8 cellular contexts compared by ENCODE assay signal in the genomic region with DNA sequence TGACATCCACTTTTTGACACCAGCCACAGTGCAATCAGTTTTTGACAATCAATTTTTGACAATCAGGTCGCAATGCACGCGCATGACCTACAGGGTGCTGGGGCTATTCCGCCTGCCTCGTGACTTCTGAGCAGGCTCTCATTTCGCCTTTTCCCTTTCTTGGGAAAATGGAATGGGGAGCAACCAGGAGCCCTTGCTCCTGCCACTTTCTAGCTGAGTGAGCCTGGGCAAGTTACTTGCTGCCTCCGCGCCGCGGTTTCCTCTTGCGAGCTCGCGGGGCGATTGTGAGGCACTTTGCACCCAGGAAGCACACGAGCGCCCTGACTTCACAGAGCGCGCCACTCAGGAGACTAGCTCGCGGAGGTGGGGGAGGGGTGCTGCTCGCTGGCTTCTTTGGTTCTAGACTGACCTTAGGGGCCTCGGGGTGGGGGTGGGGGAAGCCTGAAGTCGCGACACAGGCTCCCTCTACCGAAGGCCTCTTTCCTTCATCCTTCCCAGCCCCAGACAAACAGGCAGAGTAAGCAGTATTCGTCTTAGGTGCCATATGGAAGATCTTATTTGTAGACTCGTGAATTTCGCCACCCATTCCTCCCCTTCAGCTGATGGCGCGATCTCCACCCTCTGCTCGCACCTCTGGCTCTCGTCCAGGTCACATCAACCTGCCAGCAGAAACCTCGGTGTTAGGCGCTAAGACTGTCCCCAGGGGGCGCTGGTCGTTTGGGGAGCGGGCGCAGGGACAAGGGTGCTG. TPM values are rescaled to one million over a fixed set of nuclear protein-coding genes. Genes with fewer than 3 reads are reported as not detected.
DNase-seq lines count a peak whose midpoint lies in the region; ATAC-seq, FAIRE-seq and TF ChIP-seq lines count a peak whose summit lies in the region.

No MANE protein-coding gene starts in this region.

- no peaks in the 10 kb centered on the region for H3K36me3 ChIP-seq in bronchial epithelial cell (ENCODE audit: control insufficient read depth, insufficient read depth, low read length)
- H3K36me3 ChIP-seq in small intestine (ENCODE audit: control insufficient read depth in 2 of 2, insufficient read depth in 2 of 2, low read length in 2 of 2) = peaks cover 0 to 3% of the 10 kb centered on the region in 2 donors

- 1 to 4% (median 3%) methylated on average over 38 of the region's 38 CpGs for WGBS in small intestine, 3 donors

- H3K27me3 ChIP-seq in bronchial epithelial cell (ENCODE audit: control insufficient read depth, insufficient read depth, low read length) (no peaks in the 10 kb centered on the region), small intestine (ENCODE audit: control insufficient read depth in 2 of 2, insufficient read depth in 2 of 2, low read length in 2 of 2) (no peaks in the 10 kb centered on the region)

- intact Hi-C loops in activated B cell treated with CpG ODN at 0.5 μM for 24 hours (cut with micrococcal nuclease) = loop anchor here (1.0 kb wide), 2 partner anchors 10 to 64 kb away; a partner anchor contains a TSS

- TF ChIP-seq CTCF in activated B cell treated with CpG ODN at 0.5 μM for 24 hours (IDR thresholded peaks at IDR 0.05) (no peak), bronchial epithelial cell (IDR thresholded peaks at IDR 0.05; ENCODE audit: insufficient read depth, low read length, severe bottlenecking) (peak; percentile 95)

- no peak for FAIRE-seq in bronchial epithelial cell (lab: Jason Lieb, UNC)
- FAIRE-seq in small intestine (lab: Jason Lieb, UNC) = no peak

- peak overlapping the region; percentile 76 for H3K27ac Mint-ChIP-seq in activated B cell treated with CpG ODN at 0.5 μM for 24 hours

- no peaks in the 10 kb centered on the region for H3K9me3 ChIP-seq in small intestine (ENCODE audit: control insufficient read depth, low read depth)

- CTCF ChIA-PET in activated B cell treated with CpG ODN at 0.5 μM for 24 hours (lab: Charles Lee) = interaction anchor here (1.0 to 22.9 kb wide), 27 partner anchors 8 to 398 kb away, joined by 3 to 534 read pairs (median 5); a partner anchor contains a TSS

- H3K9me3 Mint-ChIP-seq in activated B cell treated with CpG ODN at 0.5 μM for 24 hours = no peaks in the 10 kb centered on the region

- DNase-seq in Daoy (ENCODE audit: low read depth) (peak; percentile 86), NCI-H2107 (lab: John Stamatoyannopoulos, UW) (peak; percentile 20), activated B cell treated with CpG ODN at 0.5 μM for 24 hours (peak; percentile 76), bronchial epithelial cell (ENCODE audit: low read depth) (peak; percentile 71), iPS-NIHi7 (ENCODE audit: extremely low spot score) (peak; percentile 88), small intestine (peak; percentile 95)

- peaks cover 56% of the 10 kb centered on the region for H3K4me1 Mint-ChIP-seq in activated B cell treated with CpG ODN at 0.5 μM for 24 hours

- ATAC-seq in HG02610 (IDR thresholded peaks at IDR 0.05; ENCODE audit: unreplicated experiment) (peak; percentile 71), activated B cell treated with CpG ODN at 0.5 μM for 24 hours (ENCODE audit: low read depth) (peak; percentile 94), GM21423 (IDR thresholded peaks at IDR 0.05; ENCODE audit: unreplicated experiment) (no peak)

- peak overlapping the region; percentile 86 for H3K4me3 Mint-ChIP-seq in activated B cell treated with CpG ODN at 0.5 μM for 24 hours

- peak overlapping the region; percentile 78 to 85 for H3K27ac ChIP-seq in small intestine (ENCODE audit: low read depth in 1 of 2, low read length in 1 of 2)

- H3K27me3 Mint-ChIP-seq in activated B cell treated with CpG ODN at 0.5 μM for 24 hours = no peaks in the 10 kb centered on the region

- POLR2A ChIA-PET in activated B cell treated with CpG ODN at 0.5 μM for 24 hours (lab: Charles Lee) = interaction anchor here (0.9 to 4.7 kb wide), 10 partner anchors 12 to 89 kb away, joined by 3 to 46 read pairs (median 4); a partner anchor contains a TSS

- H3K4me3 ChIP-seq in bronchial epithelial cell (ENCODE audit: low read depth, low read length) (peak overlapping the region; percentile 41), small intestine (ENCODE audit: low read depth in 1 of 2, low read length in 2 of 2) (peak overlapping the region; percentile 26 to 51)

- H3K4me1 ChIP-seq in small intestine (ENCODE audit: control insufficient read depth in 2 of 2, insufficient read depth in 1 of 2, low read depth in 1 of 2, low read length in 1 of 2) = peaks cover 3 to 7% of the 10 kb centered on the region in 2 donors

- H3K36me3 Mint-ChIP-seq in activated B cell treated with CpG ODN at 0.5 μM for 24 hours (ENCODE audit: low read depth) = peaks cover 17% of the 10 kb centered on the region

RNA-seq across cellular contexts. Expression of a gene that starts 4.6 kb away (rescaled TPM):
- not detected in 2 replicates for total RNA-seq in Daoy (2014; rRNA removed; shearing (Covaris generic))
- total RNA-seq in activated B cell treated with CpG ODN at 0.5 μM for 24 hours = not detected in 2 replicates
- total RNA-seq in bronchial epithelial cell = 0.13 TPM in 1 of 2 replicates, not detected in the other
- under 1 TPM in 1 of 3 donors, not detected in 2; 0.19 TPM for polyA plus RNA-seq in small intestine

RNA-seq across cellular contexts. Expression of a gene that starts 10.6 kb away (rescaled TPM):
- total RNA-seq in Daoy (2014; rRNA removed; shearing (Covaris generic)) = 12.5 and 13.3 TPM in 2 replicates
- total RNA-seq in activated B cell treated with CpG ODN at 0.5 μM for 24 hours (31.7 and 35.2 TPM in 2 replicates), bronchial epithelial cell (12.0 and 17.9 TPM in 2 replicates)
- polyA plus RNA-seq in small intestine = 10 to 100 TPM; 13.6 to 31.4 (median 22.4) TPM

RNA-seq across cellular contexts. Expression of a gene that starts 25.3 kb away (rescaled TPM):
- total RNA-seq in Daoy (2014; rRNA removed; shearing (Covaris generic)) = 136 and 143 TPM in 2 replicates
- total RNA-seq in activated B cell treated with CpG ODN at 0.5 μM for 24 hours (not detected in 2 replicates), bronchial epithelial cell (211 and 272 TPM in 2 replicates)
- polyA plus RNA-seq in small intestine = 10 to 100 TPM; 14.3 to 31.5 (median 15.4) TPM

RNA-seq across cellular contexts. Expression of a gene that starts 34.6 kb away (rescaled TPM):
- 5.8 and 7.3 TPM in 2 replicates for total RNA-seq in Daoy (2014; rRNA removed; shearing (Covaris generic))
- 2.6 and 2.7 TPM in 2 replicates for total RNA-seq in activated B cell treated with CpG ODN at 0.5 μM for 24 hours
- total RNA-seq in bronchial epithelial cell = 12.9 and 18.2 TPM in 2 replicates
- polyA plus RNA-seq in small intestine = 100 to 1,000 TPM in 2 of 3 donors, 10 to 100 TPM in 1; 98.6 to 114 (median 104) TPM

RNA-seq across cellular contexts. Expression of a gene that starts 42.4 kb away (rescaled TPM):
- 51.3 and 58.7 TPM in 2 replicates for total RNA-seq in Daoy (2014; rRNA removed; shearing (Covaris generic))
- total RNA-seq in activated B cell treated with CpG ODN at 0.5 μM for 24 hours (65.8 and 74.5 TPM in 2 replicates), bronchial epithelial cell (14.7 and 20.1 TPM in 2 replicates)
- 10 to 100 TPM; 49.7 to 85.2 (median 51.0) TPM for polyA plus RNA-seq in small intestine

Comparison
In these comparisons a context has a peak if more than half of its experiments do, and no peak if none do; other contexts are left out.
1. DNase-seq: peak in every context shown above with its lines; median percentile 95 in small intestine; 88 in iPS-NIHi7; 86 in Daoy; 76 in activated B cell treated with CpG ODN at 0.5 μM for 24 hours; 71 in bronchial epithelial cell; 20 in NCI-H2107.
2. RNA of a gene that starts 25.3 kb away (total RNA-seq): 211 to 272 TPM in bronchial epithelial cell and 136 to 143 TPM in Daoy; not detected in activated B cell treated with CpG ODN at 0.5 μM for 24 hours; every median in the first group is over 100 times any median in the second.